13 cellular contexts compared by ENCODE assay signal in genomic region chr12:52146822-52147366, GRCh38. TPM values are rescaled to one million over a fixed set of nuclear protein-coding genes. Genes with fewer than 3 reads are reported as not detected.
A peak's percentile ranks its signal among the peaks of the same experiment; 100 is the strongest.
DNase-seq lines count a peak whose midpoint lies in the region; ATAC-seq and TF ChIP-seq lines count a peak whose summit lies in the region.
"Had no signal": no experiment of that assay in that cellular context is flagged by ENCODE, and none has a peak within 500 bp of the region (broad histone marks: within the 10 kb centered on the region; RNA-seq: fewer than 3 reads in every experiment).

No MANE protein-coding gene starts in this region.

- ATAC-seq in lung (ENCODE audit: insufficient read depth, low FRiP score) (no peak), GM19324 (IDR thresholded peaks at IDR 0.05; ENCODE audit: low FRiP score, unreplicated experiment) (no peak)

- peaks cover 53% of the 10 kb centered on the region for H3K4me1 ChIP-seq in HUES6 (ENCODE audit: control insufficient read depth, insufficient read depth, low read length)
- peaks cover 85% of the 10 kb centered on the region for H3K4me1 ChIP-seq in mammary epithelial cell (ENCODE audit: insufficient read depth, low read length)
- H3K4me1 ChIP-seq in lung (ENCODE audit: control insufficient read depth in 2 of 2, insufficient read depth in 2 of 2, low read length in 2 of 2), result peaks cover 0 to 42% of the 10 kb centered on the region in 2 donors

- H3K9ac ChIP-seq in HUES6 (ENCODE audit: low read length) (peak overlapping the region; percentile 72), mammary epithelial cell (ENCODE audit: insufficient read depth, low read length) (peak overlapping the region; percentile 98)

- dilution Hi-C loops in mammary epithelial cell (cut with HindIII; ENCODE audit: low sequenced_read_pairs), result no loop called here

- in situ Hi-C loops in mammary epithelial cell (cut with MboI; ENCODE audit: low sequenced_read_pairs in 2 of 2), result loop anchor here (5.0 to 10.0 kb wide), 5 partner anchors 230 to 838 kb away; partner anchors contain the start of gene KRT5 (in 1 of the 2)

- peak overlapping the region; percentile 81 for H3K4me2 ChIP-seq in mammary epithelial cell (ENCODE audit: insufficient read depth, low read depth, low read length)

- H3K36me3 ChIP-seq in HUES6 (ENCODE audit: control insufficient read depth, insufficient read depth, low read length) (no peaks in the 10 kb centered on the region), mammary epithelial cell (ENCODE audit: insufficient read depth, low read length) (no peaks in the 10 kb centered on the region), lung (ENCODE audit: control insufficient read depth in 2 of 2, insufficient read depth in 2 of 2, low read length in 2 of 2) (no peaks in the 10 kb centered on the region)

- no peak for DNase-seq in mammary epithelial cell
- DNase-seq in lung (ENCODE audit: low spot score), result no peak
- DNase-seq in middle frontal gyrus (ENCODE audit: extremely low spot score, low spot score), result no peak
- DNase-seq in activated effector memory CD4-positive, alpha-beta T cell treated with Interleukin-2 at 50 U/mL for 16 hours, result no peak
- no peak for DNase-seq in germinal center (ENCODE audit: low spot score)
- DNase-seq: activated CD8-positive, alpha-beta memory T cell treated with anti-CD3 and anti-CD28 coated beads, Interleukin-2, amount 50 U/mL, for 4 hours; NCI-H187 treated with DMSO at 0.1 percent for 48 hours; stimulated activated CD4-positive, alpha-beta T cell treated with anti-CD3 and anti-CD28 coated beads, Interleukin-4, amount 100 ng/mL, for 4 hours had no signal

- intact Hi-C loops in mammary epithelial cell (cut with micrococcal nuclease), result loop anchor here (1.0 kb wide), 4 partner anchors 8 to 375 kb away; no protein-coding TSS in a partner anchor

- peaks cover 20% of the 10 kb centered on the region for H3K79me2 ChIP-seq in mammary epithelial cell (ENCODE audit: insufficient read depth, low read length)

- H3K9me3 ChIP-seq in HUES6 (ENCODE audit: control insufficient read depth, insufficient read depth, low read depth, low read length), result no peaks in the 10 kb centered on the region
- no peaks in the 10 kb centered on the region for H3K9me3 ChIP-seq in mammary epithelial cell (replicated peaks; ENCODE audit: insufficient read depth, low read length)
- H3K9me3 ChIP-seq in lung (ENCODE audit: control insufficient read depth in 2 of 2, insufficient read depth in 1 of 2, low read length in 1 of 2), result no peaks in the 10 kb centered on the region

- TSS peak; percentile 72 for BruUV-seq in mammary epithelial cell (replicated peaks; lab: Mats Ljungman, UMichigan)

- CTCF ChIA-PET in mammary epithelial cell (lab: Charles Lee; ENCODE audit: low non-redundant PET), result interaction anchor here (0.8 to 0.9 kb wide), 2 partner anchors 181 to 724 kb away, joined by 3 to 5 read pairs; no protein-coding TSS in a partner anchor

- TF ChIP-seq CTCF in mammary epithelial cell (conservative IDR thresholded peaks at IDR 0.05 in 1 of 2, IDR thresholded peaks at IDR 0.05 in 1 of 2; ENCODE audit: extremely low read depth in 1 of 2, insufficient read depth in 1 of 2, low read depth in 1 of 2, low read length in 2 of 2), result no peak
- no peak for TF ChIP-seq CTCF in lung (IDR thresholded peaks at IDR 0.05; ENCODE audit: control extremely low read depth, extremely low read depth)

- WGBS in mammary epithelial cell (ENCODE audit: low coverage, missing lambda C conversion rate), result 15% methylated on average over 8 of the region's 11 CpGs
- whole genome bisulfite sequencing in lung, 2 donors, result 79 to 94% methylated on average over 11 of the region's 11 CpGs

- H3K4me3 ChIP-seq in HUES6 (ENCODE audit: low read depth, low read length), result no peak overlapping the region
- H3K4me3 ChIP-seq in mammary epithelial cell (replicated peaks in 1 of 3; ENCODE audit: insufficient read depth in 1 of 3, low read depth in 2 of 3, low read length in 3 of 3), result peak overlapping the region in 2 of 3 experiments; percentile 3 to 43
- H3K4me3 ChIP-seq in lung, result no peak overlapping the region

- no peak overlapping the region for H2AFZ ChIP-seq in mammary epithelial cell (ENCODE audit: low read depth, low read length)

- no peaks in the 10 kb centered on the region for H4K20me1 ChIP-seq in mammary epithelial cell (ENCODE audit: insufficient read depth, low read length)

- peak overlapping the region; percentile 34; the same call in 1 of the 2 replicates for H3K27ac ChIP-seq in HUES6 (ENCODE audit: low read depth, low read length)
- H3K27ac ChIP-seq in mammary epithelial cell (ENCODE audit: insufficient read depth, low read depth, low read length), result peak overlapping the region; percentile 100
- peak overlapping the region; percentile 17 to 92 for H3K27ac ChIP-seq in lung (ENCODE audit: low read depth in 1 of 2, low read length in 1 of 2)
- peak overlapping the region; percentile 44 for H3K27ac ChIP-seq in temporal lobe (ENCODE audit: low read depth, low read length)

- H3K27me3 ChIP-seq in HUES6 (ENCODE audit: control insufficient read depth, insufficient read depth, low read length) (no peaks in the 10 kb centered on the region), mammary epithelial cell (ENCODE audit: insufficient read depth, low read length) (no peaks in the 10 kb centered on the region), lung (ENCODE audit: control insufficient read depth, insufficient read depth) (no peaks in the 10 kb centered on the region)

RNA-seq across cellular contexts. Expression of gene KRT80, which starts 44.9 kb away (rescaled TPM):
- total RNA-seq in mammary epithelial cell (1 to 10 TPM; 1.8 to 2.7 TPM), lung (10 to 100 TPM in 1 of 2 donors, 1 to 10 TPM in 1; 1.8 to 15.5 TPM), temporal lobe (under 0.01 TPM)
- polyA plus RNA-seq in mammary epithelial cell (1.2 TPM), lung (1 to 10 TPM; 7.2 to 9.9 TPM)
- polyA minus RNA-seq in mammary epithelial cell, result not detected
- total RNA-seq: OCI-LY7 had no signal
- polyA plus RNA-seq: IgD-negative memory B cell had no signal

Comparison
In these comparisons a context has a peak if more than half of its experiments do, and no peak if none do; other contexts are left out.
1. H3K27ac ChIP-seq: peak in every context shown above with its lines; median percentile 100 in mammary epithelial cell; 54 in lung; 44 in temporal lobe; 34 in HUES6.
2. H3K4me3 ChIP-seq: peak in mammary epithelial cell (2 of 3); none in HUES6 (single experiment) and lung (single experiment).